Comparison of ENCODE assay signal across 19 cellular contexts in genomic region chr13:100156786-100157185, GRCh38.
DNase-seq lines count a peak whose midpoint lies in the region; ATAC-seq and TF ChIP-seq lines count a peak whose summit lies in the region.
"Had no signal": no experiment of that assay in that cellular context is flagged by ENCODE, and none has a peak within 500 bp of the region (broad histone marks: within the 10 kb centered on the region; RNA-seq: fewer than 3 reads in every experiment).

No MANE protein-coding gene starts in this region.

- H3K9me3 Mint-ChIP-seq in memory B cell: no peaks in the 10 kb centered on the region
- H3K9me3 Mint-ChIP-seq: natural killer cell treated with Interleukin-12 subunit alpha and Interleukin-12 subunit beta and Interleukin-15 and Interleukin-18, amount 100 ng/mL, for 72 hours had no signal

- H3K4me3 ChIP-seq in GM23248 (no peak overlapping the region), PC-9 (no peak overlapping the region), cardiac fibroblast (replicated peaks in 1 of 2; ENCODE audit: low read depth in 2 of 2, low read length in 2 of 2) (no peak overlapping the region), HAP-1 (no peak overlapping the region)
- H3K4me3 ChIP-seq: sigmoid colon, uterus had no signal

- H2AFZ ChIP-seq in GM23248 (no peak overlapping the region), PC-9 (no peak overlapping the region)

- no peak for ATAC-seq in memory B cell (ENCODE audit: low read depth)
- no peak for ATAC-seq in HG03432 (IDR thresholded peaks at IDR 0.05; ENCODE audit: unreplicated experiment)
- ATAC-seq: left ventricle myocardium superior; natural killer cell treated with Interleukin-12 subunit alpha and Interleukin-12 subunit beta and Interleukin-15 and Interleukin-18, amount 100 ng/mL, for 72 hours had no signal

- intact Hi-C loops in PC-9 (cut with micrococcal nuclease; ENCODE audit: unreplicated experiment): no loop called here

- TF ChIP-seq CTCF in PC-9 (conservative IDR thresholded peaks at IDR 0.05) (no peak), cardiac fibroblast (IDR thresholded peaks at IDR 0.05; ENCODE audit: low read depth, low read length) (no peak)

- H3K9me2 ChIP-seq in GM23248 (ENCODE audit: insufficient read depth) (no peaks in the 10 kb centered on the region), PC-9 (ENCODE audit: insufficient read depth) (no peaks in the 10 kb centered on the region)

- no peaks in the 10 kb centered on the region for H3F3A ChIP-seq in GM23248 (ENCODE audit: insufficient read depth)
- no peaks in the 10 kb centered on the region; the same call in 1 of the 2 replicates for H3F3A ChIP-seq in PC-9 (ENCODE audit: insufficient read depth, low read depth)

- no peaks in the 10 kb centered on the region for H3K9me3 ChIP-seq in GM23248 (ENCODE audit: low read depth)
- no peaks in the 10 kb centered on the region for H3K9me3 ChIP-seq in PC-9 (ENCODE audit: insufficient read depth, low read depth)
- peaks cover 3% of the 10 kb centered on the region; the same call in 1 of the 2 replicates for H3K9me3 ChIP-seq in HAP-1
- H3K9me3 ChIP-seq: sigmoid colon, uterus had no signal

- WGBS in GM23248 (ENCODE audit: low coverage in 1 of 2, low lambda C conversion rate in 2 of 2, missing lambda C conversion rate in 2 of 2), 2 experiments: 94 to 97% methylated on average over 1 of the region's 1 CpG

- H3K9ac ChIP-seq in GM23248: no peak overlapping the region

- H3K4me1 Mint-ChIP-seq in memory B cell: no peaks in the 10 kb centered on the region

- CTCF ChIA-PET in PC-9 (lab: Charles Lee): no interaction called here

- no TSS peak for BruUV-seq in PC-9 (replicated peaks; lab: Mats Ljungman, UMichigan)

- DNase-seq in GM23248 (peak; percentile 28), PC-9 (peak; percentile 3 to 37), cardiac fibroblast (ENCODE audit: low read depth in 2 of 2) (peak; percentile 13 to 28), memory B cell (ENCODE audit: low spot score in 2 of 2) (no peak), HCEC 1CT (no peak), HAP-1 (ENCODE audit: low spot score in 2 of 2) (no peak), AG08395 (ENCODE audit: low spot score) (no peak)
- DNase-seq: activated naive CD4-positive, alpha-beta T cell treated with Interleukin-2 at 50 U/mL for 16 hours; CD4-positive, CD25-positive, alpha-beta regulatory T cell; central memory CD4-positive, alpha-beta T cell; erythroblast; hypothalamus; Karpas-422; left ventricle myocardium superior; sigmoid colon; stimulated activated naive CD4-positive, alpha-beta T cell treated with Interleukin-2 at 50 U/mL for 16 hours; uterus had no signal

- H4K20me1 ChIP-seq in GM23248 (ENCODE audit: insufficient read depth) (no peaks in the 10 kb centered on the region), PC-9 (ENCODE audit: insufficient read depth) (no peaks in the 10 kb centered on the region)

- no peak overlapping the region for H3K4me3 Mint-ChIP-seq in memory B cell
- H3K4me3 Mint-ChIP-seq: CD4-positive, CD25-positive, alpha-beta regulatory T cell; natural killer cell treated with Interleukin-12 subunit alpha and Interleukin-12 subunit beta and Interleukin-15 and Interleukin-18, amount 100 ng/mL, for 72 hours had no signal

- H3K27ac Mint-ChIP-seq in memory B cell: peak overlapping the region; percentile 4
- H3K27ac Mint-ChIP-seq: natural killer cell treated with Interleukin-12 subunit alpha and Interleukin-12 subunit beta and Interleukin-15 and Interleukin-18, amount 100 ng/mL, for 72 hours had no signal

- peaks cover 8% of the 10 kb centered on the region for H3K36me3 Mint-ChIP-seq in memory B cell

- H3K36me3 ChIP-seq in GM23248 (ENCODE audit: low read depth): 0 out of 2 replicates have a peak, but pooled peaks cover 3% of the 10 kb centered on the region
- no peaks in the 10 kb centered on the region for H3K36me3 ChIP-seq in PC-9 (ENCODE audit: low read depth)
- H3K36me3 ChIP-seq in HAP-1 (replicated peaks): no peaks in the 10 kb centered on the region
- H3K36me3 ChIP-seq: uterus had no signal

- H3K27me3 Mint-ChIP-seq in memory B cell: no peaks in the 10 kb centered on the region
- H3K27me3 Mint-ChIP-seq: CD4-positive, CD25-positive, alpha-beta regulatory T cell; natural killer cell treated with Interleukin-12 subunit alpha and Interleukin-12 subunit beta and Interleukin-15 and Interleukin-18, amount 100 ng/mL, for 72 hours had no signal

- H3K79me2 ChIP-seq in GM23248 (ENCODE audit: insufficient read depth) (no peaks in the 10 kb centered on the region), PC-9 (ENCODE audit: low read depth) (no peaks in the 10 kb centered on the region)

- H3K27me3 ChIP-seq in GM23248 (replicated peaks; ENCODE audit: insufficient read depth) (no peaks in the 10 kb centered on the region), PC-9 (ENCODE audit: insufficient read depth, low read depth) (no peaks in the 10 kb centered on the region), HAP-1 (ENCODE audit: low read depth) (no peaks in the 10 kb centered on the region)
- H3K27me3 ChIP-seq: sigmoid colon, uterus had no signal

- in situ Hi-C loops in GM23248 (cut with MboI) (no loop called here), HAP-1 (cut with MboI; ENCODE audit: low sequenced_read_pairs) (no loop called here)

- H3K4me2 ChIP-seq in GM23248 (ENCODE audit: unreplicated experiment) (no peak overlapping the region), PC-9 (no peak overlapping the region)

- H3K27ac ChIP-seq in GM23248 (no peak overlapping the region), PC-9 (no peak overlapping the region)
- H3K27ac ChIP-seq: sigmoid colon, uterus had no signal

- POLR2A ChIA-PET in PC-9 (lab: Charles Lee; ENCODE audit: unreplicated experiment): no interaction called here

- H3K4me1 ChIP-seq in GM23248 (ENCODE audit: insufficient read depth): peaks cover 8% of the 10 kb centered on the region
- H3K4me1 ChIP-seq in PC-9 (replicated peaks; ENCODE audit: insufficient read depth): peaks cover 9% of the 10 kb centered on the region; the same call in 1 of the 2 replicates
- H3K4me1 ChIP-seq in HAP-1: peaks cover 13% of the 10 kb centered on the region
- H3K4me1 ChIP-seq: sigmoid colon, uterus had no signal

Comparison
In these comparisons a context has a peak if more than half of its experiments do, and no peak if none do; other contexts are left out.
1. DNase-seq: peak in GM23248 (single experiment), PC-9 (2 of 2) and cardiac fibroblast (2 of 2); none in memory B cell (0 of 2), HCEC 1CT (single experiment), HAP-1 (0 of 2) and AG08395 (single experiment).